In genomic region chr19:4806384-4806783, GRCh38 we compare ENCODE assay signal across 1 cellular context.
TF ChIP-seq lines count a peak whose summit lies in the region.

No MANE protein-coding gene starts in this region.

TF ChIP-seq in IMR-90, 13 proteins besides CTCF, POLR2A, EP300 and RAD21:
- TF ChIP-seq RFX5 (IDR thresholded peaks at IDR 0.05; ENCODE audit: low read depth, low read length) (no peak), BHLHE40 (IDR thresholded peaks at IDR 0.05; ENCODE audit: low read depth, low read length) (no peak), USF2 (IDR thresholded peaks at IDR 0.05; ENCODE audit: low read depth, low read length) (no peak), ELK1 (IDR thresholded peaks at IDR 0.05; ENCODE audit: borderline replicate concordance, low read depth, low read length) (no peak), NFE2L2 (IDR thresholded peaks at IDR 0.05; ENCODE audit: low read depth, low read length) (no peak), CEBPB (IDR thresholded peaks at IDR 0.05; ENCODE audit: low read depth, low read length) (no peak), RCOR1 (IDR thresholded peaks at IDR 0.05; ENCODE audit: insufficient replicate concordance, low read length) (no peak), SMC3 (IDR thresholded peaks at IDR 0.05; ENCODE audit: low read depth, low read length) (no peak), MAZ (IDR thresholded peaks at IDR 0.05; ENCODE audit: borderline replicate concordance, low read depth, low read length) (no peak), CHD1 (IDR thresholded peaks at IDR 0.05; ENCODE audit: low read depth, low read length) (no peak), MAFK (IDR thresholded peaks at IDR 0.05; ENCODE audit: low read depth, low read length) (no peak), MXI1 (IDR thresholded peaks at IDR 0.05; ENCODE audit: borderline replicate concordance, low read depth, low read length) (no peak), FOS (IDR thresholded peaks at IDR 0.05; ENCODE audit: low read depth, low read length) (no peak)
